Comparison of ENCODE assay signal across 12 cellular contexts in the genomic region with DNA sequence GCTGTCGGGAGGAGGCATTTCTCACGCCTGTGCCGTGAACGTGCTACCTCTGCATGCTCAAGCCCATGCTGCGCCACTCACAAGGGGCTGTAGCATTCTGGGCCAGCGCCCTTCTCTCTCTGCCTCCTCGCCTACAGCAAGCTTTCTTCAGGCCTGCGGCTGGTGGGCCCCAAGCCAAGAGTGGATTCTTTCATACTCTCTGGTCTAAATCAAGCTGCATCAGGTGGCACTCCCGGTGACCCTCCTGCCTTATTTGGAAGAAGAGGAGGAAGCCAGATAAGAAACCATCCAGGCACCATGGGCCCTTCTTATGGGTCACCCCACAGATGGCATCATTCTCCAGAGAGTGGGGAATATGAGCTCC.
DNase-seq lines count a peak whose midpoint lies in the region; ATAC-seq and TF ChIP-seq lines count a peak whose summit lies in the region.
"Had no signal": no experiment of that assay in that cellular context is flagged by ENCODE, and none has a peak within 500 bp of the region (broad histone marks: within the 10 kb centered on the region; RNA-seq: fewer than 3 reads in every experiment).

No MANE protein-coding gene starts in this region.

- H3K36me3 ChIP-seq in breast epithelium: no peaks in the 10 kb centered on the region
- H3K36me3 ChIP-seq in naive thymus-derived CD4-positive, alpha-beta T cell (ENCODE audit: control insufficient read depth in 2 of 3, insufficient read depth in 3 of 3, low read length in 3 of 3): no peaks in the 10 kb centered on the region

- intact Hi-C loops in breast epithelium (cut with DNase I; ENCODE audit: low total_unique reads): no loop called here
- intact Hi-C loops in naive thymus-derived CD4-positive, alpha-beta T cell (cut with micrococcal nuclease): loop anchor here (5.0 to 10.0 kb wide), 3 partner anchors 54 to 454 kb away; no protein-coding TSS in a partner anchor

- no peaks in the 10 kb centered on the region for H3K9me3 Mint-ChIP-seq in naive thymus-derived CD4-positive, alpha-beta T cell

- peak; percentile 25; the same call in 1 of the 2 replicates for TF ChIP-seq EP300 in Ishikawa (IDR thresholded peaks at IDR 0.05; ENCODE audit: borderline replicate concordance)

- no peaks in the 10 kb centered on the region for H3K9me3 ChIP-seq in breast epithelium
- H3K9me3 ChIP-seq in naive thymus-derived CD4-positive, alpha-beta T cell (ENCODE audit: control insufficient read depth in 2 of 3, low read length in 3 of 3): no peaks in the 10 kb centered on the region

- H3K4me1 Mint-ChIP-seq in naive thymus-derived CD4-positive, alpha-beta T cell: peaks cover 19 to 67% (median 21%) of the 10 kb centered on the region in 7 donors

- CTCF ChIA-PET in naive thymus-derived CD4-positive, alpha-beta T cell (lab: Charles Lee): no interaction called here

- peaks cover 0 to 2% (median 0%) of the 10 kb centered on the region in 5 donors for H3K27me3 Mint-ChIP-seq in naive thymus-derived CD4-positive, alpha-beta T cell

- DNase-seq in A172 (ENCODE audit: low spot score) (peak; percentile 94), breast epithelium (ENCODE audit: low spot score in 2 of 2) (peak in 1 of 2 donors; percentile 36), kidney tubule cell (ENCODE audit: low spot score) (peak; percentile 62), T-helper 9 cell (no peak), NCI-H82 (lab: John Stamatoyannopoulos, UW) (no peak)
- DNase-seq in naive thymus-derived CD4-positive, alpha-beta T cell: no peak
- DNase-seq: activated CD8-positive, alpha-beta memory T cell treated with anti-CD3 and anti-CD28 coated beads for 24 hours; AML-193; NCI-H1436 treated with DMSO at 0.1 percent for 48 hours; retina had no signal

- H3K27me3 ChIP-seq in breast epithelium: no peaks in the 10 kb centered on the region
- H3K27me3 ChIP-seq in naive thymus-derived CD4-positive, alpha-beta T cell (ENCODE audit: control insufficient read depth in 2 of 2, insufficient read depth in 2 of 2, low read length in 2 of 2): no peaks in the 10 kb centered on the region

- peak overlapping the region in 1 of 9 donors; percentile 81 for H3K27ac Mint-ChIP-seq in naive thymus-derived CD4-positive, alpha-beta T cell

- H3K4me3 Mint-ChIP-seq in naive thymus-derived CD4-positive, alpha-beta T cell: no peak overlapping the region

- TF ChIP-seq POLR2A in breast epithelium (IDR thresholded peaks at IDR 0.05): no peak

- no peak overlapping the region for H3K4me3 ChIP-seq in breast epithelium
- H3K4me3 ChIP-seq in naive thymus-derived CD4-positive, alpha-beta T cell (ENCODE audit: low read length): no peak overlapping the region

- peak overlapping the region; percentile 73 to 84 for H3K27ac ChIP-seq in breast epithelium
- H3K27ac ChIP-seq in naive thymus-derived CD4-positive, alpha-beta T cell (ENCODE audit: low read depth, low read length): no peak overlapping the region

- H3K4me1 ChIP-seq in breast epithelium: no peaks in the 10 kb centered on the region
- peaks cover 14 to 30% of the 10 kb centered on the region in 2 donors for H3K4me1 ChIP-seq in naive thymus-derived CD4-positive, alpha-beta T cell (ENCODE audit: control insufficient read depth in 2 of 2, insufficient read depth in 2 of 2, low read length in 2 of 2)

- POLR2A ChIA-PET in naive thymus-derived CD4-positive, alpha-beta T cell (lab: Charles Lee): no interaction called here

- no peak for TF ChIP-seq CTCF in breast epithelium (IDR thresholded peaks at IDR 0.05)

- ATAC-seq in HG02678 (IDR thresholded peaks at IDR 0.05; ENCODE audit: unreplicated experiment): no peak
- no peak for ATAC-seq in naive thymus-derived CD4-positive, alpha-beta T cell

- no peaks in the 10 kb centered on the region for H3K36me3 Mint-ChIP-seq in naive thymus-derived CD4-positive, alpha-beta T cell

- no peak for TF ChIP-seq RAD21 in Ishikawa (IDR thresholded peaks at IDR 0.05; ENCODE audit: low read depth)

TF ChIP-seq in Ishikawa, 13 proteins besides CTCF, POLR2A, EP300 and RAD21:
- TF ChIP-seq TCF12 (IDR thresholded peaks at IDR 0.05; ENCODE audit: low read depth): no peak
- peak; percentile 50 for TF ChIP-seq TEAD4 (IDR thresholded peaks at IDR 0.05)
- 0 out of 2 replicates have a peak, but pooled peaks have one; percentile 10 for TF ChIP-seq YY1 (IDR thresholded peaks at IDR 0.05; ENCODE audit: low read depth)
- no peak for TF ChIP-seq REST (IDR thresholded peaks at IDR 0.05; ENCODE audit: low read depth)
- TF ChIP-seq, protein P1, sequence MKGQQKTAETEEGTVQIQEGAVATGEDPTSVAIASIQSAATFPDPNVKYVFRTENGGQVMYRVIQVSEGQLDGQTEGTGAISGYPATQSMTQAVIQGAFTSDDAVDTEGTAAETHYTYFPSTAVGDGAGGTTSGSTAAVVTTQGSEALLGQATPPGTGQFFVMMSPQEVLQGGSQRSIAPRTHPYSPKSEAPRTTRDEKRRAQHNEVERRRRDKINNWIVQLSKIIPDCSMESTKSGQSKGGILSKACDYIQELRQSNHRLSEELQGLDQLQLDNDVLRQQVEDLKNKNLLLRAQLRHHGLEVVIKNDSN (IDR thresholded peaks at IDR 0.05): 0 out of 2 replicates have a peak, but pooled peaks have one; percentile 48
- peak; percentile 85 for TF ChIP-seq NFIC (IDR thresholded peaks at IDR 0.05)
- TF ChIP-seq, protein P2, sequence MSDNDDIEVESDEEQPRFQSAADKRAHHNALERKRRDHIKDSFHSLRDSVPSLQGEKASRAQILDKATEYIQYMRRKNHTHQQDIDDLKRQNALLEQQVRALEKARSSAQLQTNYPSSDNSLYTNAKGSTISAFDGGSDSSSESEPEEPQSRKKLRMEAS (IDR thresholded peaks at IDR 0.05): peak; percentile 54; the same call in 1 of the 2 replicates

Comparison
In these comparisons a context has a peak if more than half of its experiments do, and no peak if none do; other contexts are left out.
1. DNase-seq: peak in A172 (single experiment) and kidney tubule cell (single experiment); none in T-helper 9 cell (single experiment), naive thymus-derived CD4-positive, alpha-beta T cell (0 of 9) and NCI-H82 (single experiment).